Comparison of ENCODE assay signal across 11 cellular contexts in the genomic region with DNA sequence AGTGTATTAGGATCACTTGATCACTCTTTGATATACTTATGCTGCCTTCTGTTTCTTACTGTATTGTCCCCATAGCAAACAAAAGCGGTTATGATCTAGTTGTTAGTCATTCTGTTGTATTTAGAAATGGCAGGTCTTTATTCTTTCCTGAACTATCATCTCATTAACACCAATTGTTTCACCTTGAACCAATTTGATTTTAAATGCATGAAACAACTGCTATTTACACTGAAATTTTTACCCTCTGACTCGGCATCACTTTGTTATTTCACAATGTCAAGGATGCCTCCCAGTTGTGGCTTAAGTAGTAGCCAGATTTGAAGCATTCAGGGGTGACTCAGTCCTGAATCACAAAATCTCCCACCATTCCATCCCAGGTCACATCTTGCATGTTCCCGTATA.
A peak's percentile ranks its signal among the peaks of the same experiment; 100 is the strongest.
DNase-seq lines count a peak whose midpoint lies in the region; ATAC-seq and TF ChIP-seq lines count a peak whose summit lies in the region.
"Had no signal": no experiment of that assay in that cellular context is flagged by ENCODE, and none has a peak within 500 bp of the region (broad histone marks: within the 10 kb centered on the region; RNA-seq: fewer than 3 reads in every experiment).

No MANE protein-coding gene starts in this region.

- no peaks in the 10 kb centered on the region for H3K79me2 ChIP-seq in smooth muscle cell (ENCODE audit: low read depth)
- H3K79me2 ChIP-seq: parathyroid adenoma had no signal

- DNase-seq in HFF-Myc (ENCODE audit: extremely low read depth, low read depth) (peak; percentile 95), SW 1271 (lab: John Stamatoyannopoulos, UW) (peak; percentile 62 to 83), fibroblast of pulmonary artery (ENCODE audit: low read depth) (peak; percentile 97), smooth muscle cell (lab: John Stamatoyannopoulos, UW; ENCODE audit: unreplicated experiment) (no peak), cardiac septum (ENCODE audit: low spot score) (no peak), esophagus squamous epithelium (lab: John Stamatoyannopoulos, UW) (no peak)
- DNase-seq: erythroblast, GOT3, left cardiac atrium had no signal

- ATAC-seq in HG03521 (IDR thresholded peaks at IDR 0.05; ENCODE audit: unreplicated experiment), result no peak

- 36% methylated on average over 3 of the region's 3 CpGs for WGBS in smooth muscle cell (ENCODE audit: low lambda C conversion rate)
- WGBS in esophagus squamous epithelium, 2 donors, result 29 to 43% methylated on average over 3 of the region's 3 CpGs

- H3K9me3 ChIP-seq in smooth muscle cell (replicated peaks; ENCODE audit: low read depth) (no peaks in the 10 kb centered on the region), esophagus squamous epithelium (no peaks in the 10 kb centered on the region)

- H2AFZ ChIP-seq in smooth muscle cell (ENCODE audit: low read depth), result no peak overlapping the region
- H2AFZ ChIP-seq: parathyroid adenoma had no signal

- peaks cover 27% of the 10 kb centered on the region for H3K4me1 ChIP-seq in smooth muscle cell (ENCODE audit: low read depth)
- H3K4me1 ChIP-seq in esophagus squamous epithelium, result no peaks in the 10 kb centered on the region
- H3K4me1 ChIP-seq: parathyroid adenoma had no signal

- no peak overlapping the region for H3K4me3 ChIP-seq in HFF-Myc (replicated peaks; ENCODE audit: low read depth, low read length)
- no peak overlapping the region for H3K4me3 ChIP-seq in fibroblast of pulmonary artery (replicated peaks; ENCODE audit: low read depth, low read length)
- no peak overlapping the region for H3K4me3 ChIP-seq in smooth muscle cell
- H3K4me3 ChIP-seq in esophagus squamous epithelium, result no peak overlapping the region

- intact Hi-C loops in cardiac septum (cut with DNase I), result no loop called here
- intact Hi-C loops in esophagus squamous epithelium (cut with DNase I), result no loop called here

- H3F3A ChIP-seq in smooth muscle cell (ENCODE audit: low read depth), result peaks cover 3% of the 10 kb centered on the region

- TF ChIP-seq CTCF in HFF-Myc (IDR thresholded peaks at IDR 0.05; ENCODE audit: low read depth, low read length, missing control alignments), result no peak
- TF ChIP-seq CTCF in fibroblast of pulmonary artery (IDR thresholded peaks at IDR 0.05; ENCODE audit: low read length, missing control alignments), result no peak
- TF ChIP-seq CTCF in smooth muscle cell (IDR thresholded peaks at IDR 0.05; ENCODE audit: borderline replicate concordance, insufficient read depth, poor library complexity, severe bottlenecking), result no peak
- TF ChIP-seq CTCF in esophagus squamous epithelium (IDR thresholded peaks at IDR 0.05), result no peak

- TF ChIP-seq POLR2A in esophagus squamous epithelium (IDR thresholded peaks at IDR 0.05), result no peak

- H4K20me1 ChIP-seq in smooth muscle cell (ENCODE audit: low read depth), result no peaks in the 10 kb centered on the region

- peak overlapping the region; percentile 51 for H3K4me2 ChIP-seq in smooth muscle cell

- H3K9ac ChIP-seq in smooth muscle cell (ENCODE audit: low read depth), result peak overlapping the region; percentile 76
- H3K9ac ChIP-seq: parathyroid adenoma had no signal

- H3K36me3 ChIP-seq in smooth muscle cell (ENCODE audit: low read depth) (no peaks in the 10 kb centered on the region), esophagus squamous epithelium (no peaks in the 10 kb centered on the region)

- H3K27me3 ChIP-seq in smooth muscle cell (ENCODE audit: low read depth), result no peaks in the 10 kb centered on the region
- H3K27me3 ChIP-seq in esophagus squamous epithelium, result no peaks in the 10 kb centered on the region

- H3K27ac ChIP-seq in smooth muscle cell (ENCODE audit: low read depth) (peak overlapping the region; percentile 93), esophagus squamous epithelium (no peak overlapping the region)
- H3K27ac ChIP-seq: parathyroid adenoma had no signal

Comparison
In these comparisons a context has a peak if more than half of its experiments do, and no peak if none do; other contexts are left out.
1. DNase-seq: peak in HFF-Myc (single experiment), SW 1271 (2 of 2) and fibroblast of pulmonary artery (single experiment); none in smooth muscle cell (single experiment), cardiac septum (single experiment) and esophagus squamous epithelium (single experiment).